ENCODE assay signal across 1 cellular context in genomic region chr11:79437274-79437980, GRCh38.
A peak's percentile ranks its signal among the peaks of the same experiment; 100 is the strongest.
TF ChIP-seq lines count a peak whose summit lies in the region.

No MANE protein-coding gene starts in this region.

TF ChIP-seq in WTC11, 78 proteins besides CTCF, POLR2A, EP300 and RAD21 (continued from another document):
- TF ChIP-seq ZNF423 (CRISPR knock-in tag; IDR thresholded peaks at IDR 0.05) (peak; percentile 31; the same call in 1 of the 2 replicates), ZBTB21 (CRISPR knock-in tag; IDR thresholded peaks at IDR 0.05; ENCODE audit: borderline replicate concordance) (no peak), ZNF532 (CRISPR knock-in tag; IDR thresholded peaks at IDR 0.05; ENCODE audit: borderline replicate concordance) (no peak), IRF1 (CRISPR knock-in tag; IDR thresholded peaks at IDR 0.05) (no peak), FOXP1 (CRISPR knock-in tag; IDR thresholded peaks at IDR 0.05; ENCODE audit: borderline replicate concordance) (no peak)
- TF ChIP-seq, protein P1, sequence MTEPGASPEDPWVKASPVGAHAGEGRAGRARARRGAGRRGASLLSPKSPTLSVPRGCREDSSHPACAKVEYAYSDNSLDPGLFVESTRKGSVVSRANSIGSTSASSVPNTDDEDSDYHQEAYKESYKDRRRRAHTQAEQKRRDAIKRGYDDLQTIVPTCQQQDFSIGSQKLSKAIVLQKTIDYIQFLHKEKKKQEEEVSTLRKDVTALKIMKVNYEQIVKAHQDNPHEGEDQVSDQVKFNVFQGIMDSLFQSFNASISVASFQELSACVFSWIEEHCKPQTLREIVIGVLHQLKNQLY (CRISPR knock-in tag; IDR thresholded peaks at IDR 0.05) = no peak
- TF ChIP-seq, protein P2, sequence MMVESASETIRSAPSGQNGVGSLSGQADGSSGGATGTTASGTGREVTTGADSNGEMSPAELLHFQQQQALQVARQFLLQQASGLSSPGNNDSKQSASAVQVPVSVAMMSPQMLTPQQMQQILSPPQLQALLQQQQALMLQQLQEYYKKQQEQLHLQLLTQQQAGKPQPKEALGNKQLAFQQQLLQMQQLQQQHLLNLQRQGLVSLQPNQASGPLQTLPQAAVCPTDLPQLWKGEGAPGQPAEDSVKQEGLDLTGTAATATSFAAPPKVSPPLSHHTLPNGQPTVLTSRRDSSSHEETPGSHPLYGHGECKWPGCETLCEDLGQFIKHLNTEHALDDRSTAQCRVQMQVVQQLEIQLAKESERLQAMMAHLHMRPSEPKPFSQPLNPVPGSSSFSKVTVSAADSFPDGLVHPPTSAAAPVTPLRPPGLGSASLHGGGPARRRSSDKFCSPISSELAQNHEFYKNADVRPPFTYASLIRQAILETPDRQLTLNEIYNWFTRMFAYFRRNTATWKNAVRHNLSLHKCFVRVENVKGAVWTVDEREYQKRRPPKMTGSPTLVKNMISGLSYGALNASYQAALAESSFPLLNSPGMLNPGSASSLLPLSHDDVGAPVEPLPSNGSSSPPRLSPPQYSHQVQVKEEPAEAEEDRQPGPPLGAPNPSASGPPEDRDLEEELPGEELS (CRISPR knock-in tag; IDR thresholded peaks at IDR 0.05) = no peak
